ENCODE assay signal across 19 cellular contexts in the genomic region with DNA sequence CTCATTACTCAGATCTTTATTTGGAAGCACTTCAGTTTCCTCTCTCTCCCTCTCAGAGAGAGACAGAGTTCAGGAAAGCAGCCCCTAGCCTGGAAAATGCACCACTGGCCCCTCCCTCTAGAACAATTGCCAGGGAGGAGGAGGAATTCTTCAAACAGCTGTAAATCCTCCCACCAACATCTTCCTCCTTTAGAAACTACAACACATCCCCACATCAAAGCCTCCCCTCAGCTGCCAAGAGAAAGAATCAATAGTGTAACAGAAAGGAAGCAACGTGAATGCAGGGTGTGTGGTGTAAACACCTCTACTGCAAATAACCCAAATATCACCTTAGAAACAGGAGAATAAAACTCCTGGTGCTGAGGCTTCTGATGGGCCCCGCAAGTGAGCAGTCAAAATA.
DNase-seq lines count a peak whose midpoint lies in the region; ATAC-seq and TF ChIP-seq lines count a peak whose summit lies in the region.
"Had no signal": no experiment of that assay in that cellular context is flagged by ENCODE, and none has a peak within 500 bp of the region (broad histone marks: within the 10 kb centered on the region; RNA-seq: fewer than 3 reads in every experiment).

No MANE protein-coding gene starts in this region.

- H3K4me3 ChIP-seq in BLaER1 (no peak overlapping the region), Karpas-422 (ENCODE audit: low read length) (no peak overlapping the region)
- H3K4me3 ChIP-seq: heart left ventricle, ovary, stomach, upper lobe of left lung had no signal

- POLR2A ChIA-PET in CD4-positive, alpha-beta T cell (lab: Charles Lee) = interaction anchor here (0.7 to 2.8 kb wide), 6 partner anchors 17 to 602 kb away, joined by 3 to 12 read pairs (median 5); no protein-coding TSS in a partner anchor

- H3K4me3 Mint-ChIP-seq in CD4-positive, alpha-beta T cell = peak overlapping the region; percentile 52
- H3K4me3 Mint-ChIP-seq in T-helper 1 cell treated with Interleukin-12 subunit alpha and Interleukin-12 subunit beta and Interleukin-4 antibody, amounts not matched to agents 30 μg/mL and 1 μg/mL, for 36 hours = peak overlapping the region; percentile 65
- no peak overlapping the region for H3K4me3 Mint-ChIP-seq in endothelial cell (ENCODE audit: unreplicated experiment)
- H3K4me3 Mint-ChIP-seq: immature natural killer cell had no signal

- peak; percentile 93 for ATAC-seq in CD4-positive, alpha-beta T cell (ENCODE audit: poor library complexity)
- no peak for ATAC-seq in GM21367 (IDR thresholded peaks at IDR 0.05; ENCODE audit: unreplicated experiment)
- ATAC-seq: heart left ventricle had no signal

- H3K36me3 ChIP-seq in BLaER1 (peaks cover 7% of the 10 kb centered on the region; the same call in 1 of the 2 replicates), Karpas-422 (ENCODE audit: insufficient read depth, low read length) (no peaks in the 10 kb centered on the region; the same call in 1 of the 2 replicates)
- H3K36me3 ChIP-seq: heart left ventricle, ovary, stomach, upper lobe of left lung, WERI-Rb-1 had no signal

- TF ChIP-seq CTCF in CD4-positive, alpha-beta T cell (IDR thresholded peaks at IDR 0.05) = no peak
- TF ChIP-seq CTCF in endothelial cell (IDR thresholded peaks at IDR 0.05; ENCODE audit: unreplicated experiment) = no peak

- H3K4me1 ChIP-seq in BLaER1 (peaks cover 60% of the 10 kb centered on the region), Karpas-422 (ENCODE audit: low read length) (peaks cover 26% of the 10 kb centered on the region)
- H3K4me1 ChIP-seq: upper lobe of left lung had no signal

- H3K4me1 Mint-ChIP-seq in CD4-positive, alpha-beta T cell (ENCODE audit: low read depth) = peaks cover 63% of the 10 kb centered on the region
- peaks cover 41% of the 10 kb centered on the region for H3K4me1 Mint-ChIP-seq in T-helper 1 cell treated with Interleukin-12 subunit alpha and Interleukin-12 subunit beta and Interleukin-4 antibody, amounts not matched to agents 30 μg/mL and 1 μg/mL, for 36 hours (ENCODE audit: low read depth)
- peaks cover 34% of the 10 kb centered on the region for H3K4me1 Mint-ChIP-seq in endothelial cell (ENCODE audit: unreplicated experiment)

- DNase-seq in CD4-positive, alpha-beta T cell = peak in 5 of 10 experiments; percentile 5 to 48 (median 7)
- peak; percentile 10 for DNase-seq in endothelial cell (ENCODE audit: low spot score)
- DNase-seq in posterior cingulate gyrus = no peak
- DNase-seq in Karpas-422 = no peak
- no peak for DNase-seq in LoVo (ENCODE audit: low spot score)
- DNase-seq: aorta, heart left ventricle, immature natural killer cell, NCI-H1417, NCI-H69, OCI-M1, ovary, SHP77, stomach, upper lobe of left lung, WERI-Rb-1 had no signal

- H3K27ac ChIP-seq in BLaER1 (no peak overlapping the region), Karpas-422 (ENCODE audit: low read length) (no peak overlapping the region)
- H3K27ac ChIP-seq in CD4-positive, alpha-beta T cell (ENCODE audit: low read depth, low read length) = no peak overlapping the region
- H3K27ac ChIP-seq: heart left ventricle, ovary, stomach, upper lobe of left lung, WERI-Rb-1 had no signal

- H4K20me1 ChIP-seq in BLaER1 (no peaks in the 10 kb centered on the region), Karpas-422 (ENCODE audit: insufficient read depth, low read depth, low read length) (no peaks in the 10 kb centered on the region)

- H3K9me2 ChIP-seq in Karpas-422 (replicated peaks; ENCODE audit: insufficient read depth, low read length) = no peaks in the 10 kb centered on the region

- no peaks in the 10 kb centered on the region for H3K27me3 ChIP-seq in BLaER1
- H3K27me3 ChIP-seq in CD4-positive, alpha-beta T cell (ENCODE audit: control insufficient read depth, insufficient read depth, low read length) = no peaks in the 10 kb centered on the region
- H3K27me3 ChIP-seq in Karpas-422 (ENCODE audit: low read length) = no peaks in the 10 kb centered on the region; the same call in 1 of the 2 replicates
- H3K27me3 ChIP-seq: heart left ventricle, ovary, upper lobe of left lung had no signal

- H3K9me3 Mint-ChIP-seq in CD4-positive, alpha-beta T cell = peaks cover 4% of the 10 kb centered on the region
- peaks cover 8% of the 10 kb centered on the region for H3K9me3 Mint-ChIP-seq in T-helper 1 cell treated with Interleukin-12 subunit alpha and Interleukin-12 subunit beta and Interleukin-4 antibody, amounts not matched to agents 30 μg/mL and 1 μg/mL, for 36 hours
- no peaks in the 10 kb centered on the region for H3K9me3 Mint-ChIP-seq in endothelial cell (ENCODE audit: unreplicated experiment)

- no peaks in the 10 kb centered on the region for H3K79me2 ChIP-seq in Karpas-422 (ENCODE audit: low read length)

- H3K4me2 ChIP-seq in BLaER1 = peak overlapping the region; percentile 67
- no peak overlapping the region for H3K4me2 ChIP-seq in Karpas-422 (ENCODE audit: low read depth, low read length, poor library complexity, severe bottlenecking)

- H3K9ac ChIP-seq in BLaER1 = no peak overlapping the region
- H3K9ac ChIP-seq in Karpas-422 (ENCODE audit: low read length) = no peak overlapping the region

- intact Hi-C loops in CD4-positive, alpha-beta T cell (cut with DNase I, micrococcal nuclease) = loop anchor here in 1 of 2 experiments (5.0 kb wide), 2 partner anchors 92 to 242 kb away; no protein-coding TSS in a partner anchor
- intact Hi-C loops in posterior cingulate gyrus (cut with DNase I) = no loop called here

- peak overlapping the region; percentile 78 for H3K27ac Mint-ChIP-seq in CD4-positive, alpha-beta T cell
- H3K27ac Mint-ChIP-seq in T-helper 1 cell treated with Interleukin-12 subunit alpha and Interleukin-12 subunit beta and Interleukin-4 antibody, amounts not matched to agents 30 μg/mL and 1 μg/mL, for 36 hours = peak overlapping the region; percentile 82
- H3K27ac Mint-ChIP-seq in endothelial cell (ENCODE audit: unreplicated experiment) = no peak overlapping the region

- H3K36me3 Mint-ChIP-seq in CD4-positive, alpha-beta T cell (ENCODE audit: low read depth) = no peaks in the 10 kb centered on the region
- H3K36me3 Mint-ChIP-seq in T-helper 1 cell treated with Interleukin-12 subunit alpha and Interleukin-12 subunit beta and Interleukin-4 antibody, amounts not matched to agents 30 μg/mL and 1 μg/mL, for 36 hours (ENCODE audit: low read depth) = peaks cover 12% of the 10 kb centered on the region
- H3K36me3 Mint-ChIP-seq in endothelial cell (ENCODE audit: low read depth, unreplicated experiment) = no peaks in the 10 kb centered on the region

- H3K9me3 ChIP-seq in BLaER1 = peaks cover 25% of the 10 kb centered on the region
- H3K9me3 ChIP-seq in CD4-positive, alpha-beta T cell (ENCODE audit: control insufficient read depth, low read length) = no peaks in the 10 kb centered on the region
- no peaks in the 10 kb centered on the region; the same call in 1 of the 2 replicates for H3K9me3 ChIP-seq in Karpas-422 (ENCODE audit: low read length)
- H3K9me3 ChIP-seq: ovary had no signal

- H2AFZ ChIP-seq in Karpas-422 (ENCODE audit: low read length) = no peak overlapping the region

- no peaks in the 10 kb centered on the region for H3K27me3 Mint-ChIP-seq in CD4-positive, alpha-beta T cell
- no peaks in the 10 kb centered on the region for H3K27me3 Mint-ChIP-seq in T-helper 1 cell treated with Interleukin-12 subunit alpha and Interleukin-12 subunit beta and Interleukin-4 antibody, amounts not matched to agents 30 μg/mL and 1 μg/mL, for 36 hours (ENCODE audit: low read depth)
- H3K27me3 Mint-ChIP-seq in endothelial cell (ENCODE audit: unreplicated experiment) = peaks cover 2% of the 10 kb centered on the region

- CTCF ChIA-PET in CD4-positive, alpha-beta T cell (lab: Charles Lee) = no interaction called here
